11 cellular contexts compared by ENCODE assay signal in the genomic region with DNA sequence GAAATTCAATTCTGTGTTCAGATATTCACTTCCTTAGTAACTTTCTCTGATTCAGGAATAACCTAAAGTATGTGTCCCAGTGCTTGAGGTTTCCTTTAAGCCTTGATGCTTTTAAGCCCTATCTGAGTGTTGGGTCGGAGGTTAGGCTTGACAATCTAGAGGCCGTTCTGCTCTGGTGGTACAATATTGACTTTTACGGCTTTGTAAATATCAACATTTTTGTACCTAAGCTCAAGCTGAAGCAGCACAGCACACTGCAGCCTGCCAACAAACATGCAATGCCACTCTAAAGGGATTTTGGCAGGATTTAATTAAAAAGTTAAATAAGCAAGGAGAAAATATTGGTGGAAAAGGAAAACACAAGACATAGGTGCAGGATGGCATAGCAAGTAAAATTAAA.
"Had no signal": no experiment of that assay in that cellular context is flagged by ENCODE, and none has a peak within 500 bp of the region (broad histone marks: within the 10 kb centered on the region; RNA-seq: fewer than 3 reads in every experiment).

No MANE protein-coding gene starts in this region.

- H3K36me3 ChIP-seq: ascending aorta had no signal

- H3K27ac Mint-ChIP-seq: activated CD4-positive, alpha-beta T cell treated with anti-CD3 and anti-CD28 coated beads for 36 hours; activated CD8-positive, alpha-beta T cell treated with anti-CD3 and anti-CD28 coated beads, Interleukin-2, amount 10 ng/mL, durations not matched to agents 7 days and 5 days; natural killer cell; stimulated activated naive CD8-positive, alpha-beta T cell treated with anti-CD3 and anti-CD28 coated beads, Interleukin-15, Interleukin-2, amounts not matched to agents 100 ng/mL and 50 ng/mL, for 24 hours; T-helper 2 cell treated with Interferon-gamma antibody and Interleukin-4, amounts not matched to agents 5 μg/mL and 100 μg/mL, for 36 hours had no signal

- H3K4me3 ChIP-seq: ascending aorta had no signal

- DNase-seq: activated CD4-positive, alpha-beta T cell treated with anti-CD3 and anti-CD28 coated beads for 36 hours; activated CD8-positive, alpha-beta memory T cell treated with anti-CD3 and anti-CD28 coated beads, Interleukin-2, amount 50 U/mL, for 48 hours; activated CD8-positive, alpha-beta T cell treated with anti-CD3 and anti-CD28 coated beads, Interleukin-2, amount 10 ng/mL, durations not matched to agents 7 days and 5 days; activated naive CD4-positive, alpha-beta T cell; hypothalamus; left colon; natural killer cell; stimulated activated CD4-positive, alpha-beta T cell treated with anti-CD3 and anti-CD28 coated beads, Interleukin-4, amount 100 ng/mL, for 24 hours had no signal

- H3K9me3 ChIP-seq: ascending aorta had no signal

- H3K27me3 ChIP-seq: ascending aorta had no signal

- H3K4me3 Mint-ChIP-seq: activated CD4-positive, alpha-beta T cell treated with anti-CD3 and anti-CD28 coated beads for 36 hours; activated CD8-positive, alpha-beta T cell treated with anti-CD3 and anti-CD28 coated beads, Interleukin-2, amount 10 ng/mL, durations not matched to agents 7 days and 5 days; natural killer cell; stimulated activated naive CD8-positive, alpha-beta T cell treated with anti-CD3 and anti-CD28 coated beads, Interleukin-15, Interleukin-2, amounts not matched to agents 100 ng/mL and 50 ng/mL, for 24 hours; T-helper 2 cell treated with Interferon-gamma antibody and Interleukin-4, amounts not matched to agents 5 μg/mL and 100 μg/mL, for 36 hours had no signal

- H3K27ac ChIP-seq: ascending aorta had no signal

- H3K4me1 Mint-ChIP-seq: activated CD4-positive, alpha-beta T cell treated with anti-CD3 and anti-CD28 coated beads for 36 hours; natural killer cell had no signal

- H3K4me1 ChIP-seq: ascending aorta had no signal

- H3K27me3 Mint-ChIP-seq: activated CD4-positive, alpha-beta T cell treated with anti-CD3 and anti-CD28 coated beads for 36 hours; stimulated activated naive CD8-positive, alpha-beta T cell treated with anti-CD3 and anti-CD28 coated beads, Interleukin-15, Interleukin-2, amounts not matched to agents 100 ng/mL and 50 ng/mL, for 24 hours had no signal

- H3K9me3 Mint-ChIP-seq: stimulated activated naive CD8-positive, alpha-beta T cell treated with anti-CD3 and anti-CD28 coated beads, Interleukin-15, Interleukin-2, amounts not matched to agents 100 ng/mL and 50 ng/mL, for 24 hours; T-helper 2 cell treated with Interferon-gamma antibody and Interleukin-4, amounts not matched to agents 5 μg/mL and 100 μg/mL, for 36 hours had no signal

- H3K36me3 Mint-ChIP-seq: natural killer cell had no signal
